ENCODE assay signal across 25 cellular contexts in genomic region chr7:29657288-29657687, GRCh38.
"Had no signal": no experiment of that assay in that cellular context is flagged by ENCODE, and none has a peak within 500 bp of the region (broad histone marks: within the 10 kb centered on the region; RNA-seq: fewer than 3 reads in every experiment).

No MANE protein-coding gene starts in this region.

- H3K36me3 ChIP-seq: Peyer's patch, SJCRH30 had no signal

- H3K4me3 ChIP-seq: PC-9, Peyer's patch, SJCRH30 had no signal

- H3K27me3 ChIP-seq: Peyer's patch, SJCRH30 had no signal

- H3K27ac Mint-ChIP-seq: T-helper 1 cell treated with Interleukin-12 subunit alpha and Interleukin-12 subunit beta and Interleukin-4 antibody, amounts not matched to agents 30 μg/mL and 1 μg/mL, for 36 hours had no signal

- H3K4me2 ChIP-seq: PC-9 had no signal

- H3K4me1 ChIP-seq: Peyer's patch, SJCRH30 had no signal

- DNase-seq: IMR-90; Kasumi-1; KG1; MV-4-11; NCI-H1092; NCI-H1105 treated with DMSO at 0.1 percent for 48 hours; NCI-H1417 treated with DMSO at 0.1 percent for 48 hours; NCI-H146; NCI-H1694 treated with DMSO at 0.1 percent for 48 hours; NCI-H1930; NCI-H2081; NCI-H2107; NCI-H2227 treated with DMSO at 0.1 percent for 48 hours; NCI-H524; NCI-H69; NCI-H774; NK-92 treated with Interleukin-12 subunit alpha and Interleukin-12 subunit beta, amount 100 ng/mL, for 24 hours; OCI-M1; PC-9; Peyer's patch; SHP77 treated with DMSO at 0.1 percent for 48 hours; SJCRH30 had no signal

- H3K9me3 Mint-ChIP-seq: T-helper 1 cell treated with Interleukin-12 subunit alpha and Interleukin-12 subunit beta and Interleukin-4 antibody, amounts not matched to agents 30 μg/mL and 1 μg/mL, for 36 hours had no signal

- H3K9me3 ChIP-seq: Peyer's patch, SJCRH30 had no signal

- FAIRE-seq: HepG2 had no signal

- H3K27ac ChIP-seq: PC-9, Peyer's patch, SJCRH30 had no signal

- ATAC-seq: HepG2, Right ventricle myocardium inferior had no signal

- H2AFZ ChIP-seq: PC-9 had no signal
